ENCODE assay signal across 8 cellular contexts in the genomic region with DNA sequence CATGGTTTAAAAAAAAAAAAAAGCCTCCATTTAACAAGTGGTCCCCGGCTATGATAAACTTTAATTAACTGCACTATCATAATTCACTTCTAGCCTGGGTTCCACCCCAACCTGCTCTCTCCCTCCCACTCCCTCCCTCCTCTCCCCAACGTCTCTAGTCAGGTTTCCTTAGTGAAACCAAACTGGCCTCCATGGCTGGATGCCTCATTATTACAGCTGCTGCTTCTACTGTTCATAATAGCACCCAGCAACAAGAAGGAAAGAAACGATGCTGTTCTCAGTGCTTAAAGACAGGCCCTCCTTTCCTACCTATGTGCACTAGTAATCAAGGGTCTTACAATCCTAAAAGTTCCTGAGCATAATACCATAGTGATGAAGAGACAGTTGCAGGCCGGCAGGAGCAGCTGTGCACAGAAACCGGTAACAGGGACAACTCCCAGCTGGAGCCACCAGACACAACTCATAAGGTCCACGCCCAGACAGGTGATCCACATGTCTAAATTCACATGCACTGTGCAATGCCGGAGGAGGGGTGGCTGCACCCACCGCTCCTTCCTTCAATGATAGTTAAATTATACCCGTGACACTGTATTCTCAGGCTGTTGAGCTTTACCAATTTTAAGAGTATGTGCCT. TPM values are rescaled to one million over a fixed set of nuclear protein-coding genes. Genes with fewer than 3 reads are reported as not detected.
DNase-seq lines count a peak whose midpoint lies in the region; ATAC-seq, FAIRE-seq and TF ChIP-seq lines count a peak whose summit lies in the region.

No MANE protein-coding gene starts in this region.

- peak overlapping the region; percentile 87 for H3K27ac Mint-ChIP-seq in activated CD4-positive, alpha-beta memory T cell treated with anti-CD3 and anti-CD28 coated beads for 36 hours

- POLR2A ChIA-PET in activated CD4-positive, alpha-beta memory T cell treated with anti-CD3 and anti-CD28 coated beads for 36 hours (lab: Charles Lee) = interaction anchor here (0.7 to 1.4 kb wide), 3 partner anchors 18 to 69 kb away, joined by 3 to 11 read pairs (median 3); no protein-coding TSS in a partner anchor

- DNase-seq in activated CD4-positive, alpha-beta T cell treated with anti-CD3 and anti-CD28 coated beads for 48 hours = peak; percentile 53
- no peak for DNase-seq in activated CD4-positive, alpha-beta T cell treated with anti-CD3 and anti-CD28 coated beads for 4 hours
- DNase-seq in activated CD4-positive, alpha-beta memory T cell treated with anti-CD3 and anti-CD28 coated beads for 36 hours = peak; percentile 67
- DNase-seq in urothelium cell line (ENCODE audit: low spot score) = no peak

- H3K36me3 ChIP-seq in neural cell (ENCODE audit: insufficient read depth, low read length) = peaks cover 6% of the 10 kb centered on the region

- ATAC-seq in HG03196 (IDR thresholded peaks at IDR 0.05; ENCODE audit: unreplicated experiment) = peak; percentile 40
- no peak for ATAC-seq in HG03135 (IDR thresholded peaks at IDR 0.05; ENCODE audit: unreplicated experiment)
- ATAC-seq in HG02642 (IDR thresholded peaks at IDR 0.05; ENCODE audit: poor library complexity, unreplicated experiment) = no peak

- TF ChIP-seq RAD21 in neural cell (conservative IDR thresholded peaks at IDR 0.05) = no peak

- peaks cover 8% of the 10 kb centered on the region for H4K20me1 ChIP-seq in neural cell (ENCODE audit: insufficient read depth)

- no peaks in the 10 kb centered on the region for H3K27me3 ChIP-seq in neural cell (ENCODE audit: insufficient read depth, low read depth, low read length)

- peak overlapping the region; percentile 98 for H3K27ac ChIP-seq in neural cell (ENCODE audit: low read length)

- intact Hi-C loops in activated CD4-positive, alpha-beta memory T cell treated with anti-CD3 and anti-CD28 coated beads for 36 hours (cut with micrococcal nuclease) = loop anchor here (1.0 to 2.0 kb wide), 4 partner anchors 18 to 280 kb away; no protein-coding TSS in a partner anchor

- H3K9me3 Mint-ChIP-seq in activated CD4-positive, alpha-beta memory T cell treated with anti-CD3 and anti-CD28 coated beads for 36 hours = no peaks in the 10 kb centered on the region

- FAIRE-seq in urothelium cell line (lab: Jason Lieb, UNC) = no peak

- no peak overlapping the region for H3K9ac ChIP-seq in neural cell (ENCODE audit: low read length)

- H3K36me3 Mint-ChIP-seq in activated CD4-positive, alpha-beta memory T cell treated with anti-CD3 and anti-CD28 coated beads for 36 hours = peaks cover 23% of the 10 kb centered on the region

- no peak overlapping the region for H2AFZ ChIP-seq in neural cell (ENCODE audit: low read depth, low read length)

- peaks cover 6% of the 10 kb centered on the region for H3F3A ChIP-seq in neural cell (ENCODE audit: insufficient read depth, low read length, poor library complexity, severe bottlenecking)

- no peak for TF ChIP-seq EP300 in neural cell (conservative IDR thresholded peaks at IDR 0.05; ENCODE audit: poor library complexity, severe bottlenecking)

- peaks cover 49% of the 10 kb centered on the region for H3K79me2 ChIP-seq in neural cell (replicated peaks; ENCODE audit: insufficient read depth, low read length)

- peak overlapping the region; percentile 96 for H3K4me3 ChIP-seq in neural cell (ENCODE audit: low read length)

- no peaks in the 10 kb centered on the region for H3K27me3 Mint-ChIP-seq in activated CD4-positive, alpha-beta memory T cell treated with anti-CD3 and anti-CD28 coated beads for 36 hours

- CTCF ChIA-PET in activated CD4-positive, alpha-beta memory T cell treated with anti-CD3 and anti-CD28 coated beads for 36 hours (lab: Charles Lee) = interaction anchor here (0.8 to 4.8 kb wide), 8 partner anchors 31 to 109 kb away, joined by 3 to 37 read pairs (median 9); no protein-coding TSS in a partner anchor

- H3K9me2 ChIP-seq in neural cell (ENCODE audit: insufficient read depth, low read length) = no peaks in the 10 kb centered on the region

- peak overlapping the region; percentile 96 for H3K4me2 ChIP-seq in neural cell (ENCODE audit: low read length)

- H3K9me3 ChIP-seq in neural cell (ENCODE audit: low read length) = no peaks in the 10 kb centered on the region

- peaks cover 44% of the 10 kb centered on the region for H3K4me1 Mint-ChIP-seq in activated CD4-positive, alpha-beta memory T cell treated with anti-CD3 and anti-CD28 coated beads for 36 hours (ENCODE audit: low read depth)

- H3K4me3 Mint-ChIP-seq in activated CD4-positive, alpha-beta memory T cell treated with anti-CD3 and anti-CD28 coated beads for 36 hours = peak overlapping the region; percentile 58

- no peak for TF ChIP-seq CTCF in neural cell (IDR thresholded peaks at IDR 0.05; ENCODE audit: poor library complexity, severe bottlenecking)

TF ChIP-seq in neural cell, 6 proteins besides CTCF, POLR2A, EP300 and RAD21:
- TF ChIP-seq TAF1 (IDR thresholded peaks at IDR 0.05; ENCODE audit: low read depth) (no peak), MXI1 (conservative IDR thresholded peaks at IDR 0.05; ENCODE audit: poor library complexity, severe bottlenecking) (no peak), POLR2AphosphoS5 (IDR thresholded peaks at IDR 0.05) (no peak), SMC3 (conservative IDR thresholded peaks at IDR 0.05; ENCODE audit: poor library complexity) (no peak), EZH2 (IDR thresholded peaks at IDR 0.05; ENCODE audit: borderline replicate concordance, insufficient read depth, low read length, poor library complexity, severe bottlenecking) (no peak)
- TF ChIP-seq, protein P1, sequence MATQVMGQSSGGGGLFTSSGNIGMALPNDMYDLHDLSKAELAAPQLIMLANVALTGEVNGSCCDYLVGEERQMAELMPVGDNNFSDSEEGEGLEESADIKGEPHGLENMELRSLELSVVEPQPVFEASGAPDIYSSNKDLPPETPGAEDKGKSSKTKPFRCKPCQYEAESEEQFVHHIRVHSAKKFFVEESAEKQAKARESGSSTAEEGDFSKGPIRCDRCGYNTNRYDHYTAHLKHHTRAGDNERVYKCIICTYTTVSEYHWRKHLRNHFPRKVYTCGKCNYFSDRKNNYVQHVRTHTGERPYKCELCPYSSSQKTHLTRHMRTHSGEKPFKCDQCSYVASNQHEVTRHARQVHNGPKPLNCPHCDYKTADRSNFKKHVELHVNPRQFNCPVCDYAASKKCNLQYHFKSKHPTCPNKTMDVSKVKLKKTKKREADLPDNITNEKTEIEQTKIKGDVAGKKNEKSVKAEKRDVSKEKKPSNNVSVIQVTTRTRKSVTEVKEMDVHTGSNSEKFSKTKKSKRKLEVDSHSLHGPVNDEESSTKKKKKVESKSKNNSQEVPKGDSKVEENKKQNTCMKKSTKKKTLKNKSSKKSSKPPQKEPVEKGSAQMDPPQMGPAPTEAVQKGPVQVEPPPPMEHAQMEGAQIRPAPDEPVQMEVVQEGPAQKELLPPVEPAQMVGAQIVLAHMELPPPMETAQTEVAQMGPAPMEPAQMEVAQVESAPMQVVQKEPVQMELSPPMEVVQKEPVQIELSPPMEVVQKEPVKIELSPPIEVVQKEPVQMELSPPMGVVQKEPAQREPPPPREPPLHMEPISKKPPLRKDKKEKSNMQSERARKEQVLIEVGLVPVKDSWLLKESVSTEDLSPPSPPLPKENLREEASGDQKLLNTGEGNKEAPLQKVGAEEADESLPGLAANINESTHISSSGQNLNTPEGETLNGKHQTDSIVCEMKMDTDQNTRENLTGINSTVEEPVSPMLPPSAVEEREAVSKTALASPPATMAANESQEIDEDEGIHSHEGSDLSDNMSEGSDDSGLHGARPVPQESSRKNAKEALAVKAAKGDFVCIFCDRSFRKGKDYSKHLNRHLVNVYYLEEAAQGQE (IDR thresholded peaks at IDR 0.05; ENCODE audit: borderline replicate concordance) = no peak

RNA-seq across cellular contexts. Expression of gene IRF2BPL, which starts 6.2 kb away (rescaled TPM):
- total RNA-seq in activated CD4-positive, alpha-beta memory T cell treated with anti-CD3 and anti-CD28 coated beads for 36 hours = 10 to 100 TPM; 38.5 to 41.1 TPM
- 42.9 and 46.5 TPM in 2 replicates for polyA plus RNA-seq in neural cell
- 97.2 and 123 TPM in 2 replicates for polyA minus RNA-seq in neural cell

Comparison
In these comparisons a context has a peak if more than half of its experiments do, and no peak if none do; other contexts are left out.
1. DNase-seq: peak in activated CD4-positive, alpha-beta T cell treated with anti-CD3 and anti-CD28 coated beads for 48 hours (single experiment) and activated CD4-positive, alpha-beta memory T cell treated with anti-CD3 and anti-CD28 coated beads for 36 hours (single experiment); none in activated CD4-positive, alpha-beta T cell treated with anti-CD3 and anti-CD28 coated beads for 4 hours (0 of 2) and urothelium cell line (single experiment).